Comparison of ENCODE assay signal across 8 cellular contexts in the genomic region with DNA sequence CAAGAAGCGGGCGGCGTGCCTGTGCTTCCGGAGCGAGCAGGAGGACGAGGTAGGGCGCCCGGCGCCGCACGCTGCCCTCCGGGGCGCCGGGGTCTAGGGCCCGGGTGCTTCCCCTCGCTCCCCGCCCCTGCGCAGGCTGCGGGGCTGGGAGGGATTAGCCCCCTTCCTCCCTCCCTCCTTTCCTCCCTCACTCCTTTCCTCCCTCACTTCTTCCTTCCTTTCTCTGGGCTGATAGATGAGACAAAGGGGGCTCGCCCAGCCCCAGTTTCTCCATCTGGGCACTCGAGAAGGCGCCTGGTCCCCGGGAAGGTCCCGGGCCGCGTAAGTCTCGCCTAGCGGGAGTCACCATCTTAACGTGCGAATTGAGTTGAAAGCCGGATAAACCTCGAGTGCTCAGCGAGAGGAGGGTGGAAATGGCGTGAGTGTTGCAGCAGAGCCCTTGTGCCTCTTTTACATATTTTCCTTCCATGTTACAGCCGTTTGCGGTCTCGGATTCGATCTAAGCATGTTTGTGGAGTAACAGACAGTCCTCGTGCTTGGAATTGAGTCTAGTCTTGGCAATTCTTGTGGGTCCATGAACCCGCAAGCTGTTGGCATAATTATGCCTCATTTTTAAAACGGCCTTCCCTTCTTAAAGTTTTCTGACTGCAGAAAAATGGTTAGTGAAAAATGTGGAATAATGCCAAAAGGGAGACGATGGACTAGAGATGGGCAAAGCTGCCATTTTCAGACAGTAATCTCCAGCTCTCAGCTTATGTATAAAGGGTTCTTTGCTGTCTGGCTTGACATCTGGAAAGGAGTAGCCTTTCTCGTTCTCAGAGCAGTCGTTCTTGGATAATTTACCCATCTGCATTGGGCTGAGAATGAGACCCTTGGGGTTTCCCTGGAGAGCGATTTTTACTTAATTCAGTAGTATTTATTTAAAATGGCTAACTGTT. TPM values are rescaled to one million over a fixed set of nuclear protein-coding genes. Genes with fewer than 3 reads are reported as not detected.
DNase-seq lines count a peak whose midpoint lies in the region; ATAC-seq and TF ChIP-seq lines count a peak whose summit lies in the region.

No MANE protein-coding gene starts in this region.

- ATAC-seq in GM21360 (IDR thresholded peaks at IDR 0.05; ENCODE audit: unreplicated experiment) = peak; percentile 28
- peak; percentile 40 for ATAC-seq in foreskin keratinocyte

- intact Hi-C loops in thyroid gland (cut with DNase I) = no loop called here

- WGBS in thyroid gland, 2 donors = 0 to 1% methylated on average over 28 to 31 of the region's 45 CpGs

- DNase-seq in D341Med (ENCODE audit: low spot score) (peak; percentile 79), HT-29 (ENCODE audit: low spot score) (peak; percentile 52), RWPE1 (ENCODE audit: low spot score) (peak; percentile 45), foreskin keratinocyte (peak; percentile 37 to 64), osteocyte (ENCODE audit: extremely low spot score, unreplicated experiment) (no peak), thyroid gland (peak; percentile 45 to 53)
- peak; percentile 52 for DNase-seq in activated effector memory CD4-positive, alpha-beta T cell treated with Interleukin-2 at 50 U/mL for 16 hours

- H3K4me1 ChIP-seq in foreskin keratinocyte = peaks cover 11% of the 10 kb centered on the region
- H3K4me1 ChIP-seq in thyroid gland = peaks cover 34 to 35% of the 10 kb centered on the region in 2 donors

- H3K9me3 ChIP-seq in thyroid gland = no peaks in the 10 kb centered on the region

- no peaks in the 10 kb centered on the region for H3K36me3 ChIP-seq in thyroid gland

- peak in 1 of 2 donors; percentile 48 for TF ChIP-seq POLR2A in thyroid gland (IDR thresholded peaks at IDR 0.05)

- H3K36me3 Mint-ChIP-seq in osteocyte (ENCODE audit: unreplicated experiment) = no peaks in the 10 kb centered on the region

- peak overlapping the region; percentile 90 for H3K27ac ChIP-seq in RWPE1
- peak overlapping the region; percentile 87 for H3K27ac ChIP-seq in foreskin keratinocyte
- peak overlapping the region; percentile 95 to 97 (median 96) for H3K27ac ChIP-seq in thyroid gland

- TF ChIP-seq CTCF in RWPE1 (conservative IDR thresholded peaks at IDR 0.05; ENCODE audit: low read depth) (no peak), foreskin keratinocyte (conservative IDR thresholded peaks at IDR 0.05) (no peak), osteocyte (IDR thresholded peaks at IDR 0.05) (no peak), thyroid gland (IDR thresholded peaks at IDR 0.05) (no peak)

- POLR2A ChIA-PET in RWPE1 (lab: Yijun Ruan, JAX; ENCODE audit: low non-redundant PET) = no interaction called here

- H3K9me3 Mint-ChIP-seq in osteocyte (ENCODE audit: unreplicated experiment) = no peaks in the 10 kb centered on the region

- H3K4me3 ChIP-seq in thyroid gland (replicated peaks in 1 of 3) = peak overlapping the region; percentile 72 to 98 (median 89)

- CTCF ChIA-PET in RWPE1 (lab: Yijun Ruan, JAX) = interaction anchor here (0.6 to 0.7 kb wide), 2 partner anchors 551 to 763 kb away, joined by 3 read pairs; no protein-coding TSS in a partner anchor

- no peaks in the 10 kb centered on the region for H3K27me3 Mint-ChIP-seq in osteocyte (ENCODE audit: unreplicated experiment)

- peaks cover 60% of the 10 kb centered on the region for H3K4me1 Mint-ChIP-seq in osteocyte (ENCODE audit: unreplicated experiment)

- peak overlapping the region; percentile 100 for H3K4me3 Mint-ChIP-seq in osteocyte (ENCODE audit: unreplicated experiment)

- H3K27ac Mint-ChIP-seq in osteocyte (ENCODE audit: unreplicated experiment) = peak overlapping the region; percentile 99

- H3K27me3 ChIP-seq in foreskin keratinocyte = no peaks in the 10 kb centered on the region
- H3K27me3 ChIP-seq in thyroid gland = no peaks in the 10 kb centered on the region

RNA-seq across cellular contexts. Expression of gene NUDT4, which starts 0.9 kb away (rescaled TPM):
- total RNA-seq in HT-29 (2014; rRNA removed; shearing (Covaris generic)) = 120 and 129 TPM in 2 replicates
- total RNA-seq in foreskin keratinocyte (38.4 and 39.7 TPM in 2 replicates), osteocyte (44.0 and 49.7 TPM in 2 replicates), thyroid gland (100 to 1,000 TPM; 102 to 125 (median 110) TPM)
- 16.4 and 18.2 TPM in 2 replicates for polyA plus RNA-seq in foreskin keratinocyte
